ENCODE assay signal across 24 cellular contexts in genomic region chr21:32312321-32312720, GRCh38. TPM values are rescaled to one million over a fixed set of nuclear protein-coding genes. Genes with fewer than 3 reads are reported as not detected.
DNase-seq lines count a peak whose midpoint lies in the region; ATAC-seq and TF ChIP-seq lines count a peak whose summit lies in the region.
"Had no signal": no experiment of that assay in that cellular context is flagged by ENCODE, and none has a peak within 500 bp of the region (broad histone marks: within the 10 kb centered on the region; RNA-seq: fewer than 3 reads in every experiment).

No MANE protein-coding gene starts in this region.

- H3K4me1 Mint-ChIP-seq in activated T-cell treated with anti-CD3 and anti-CD28 coated beads, Interleukin-2, amount 50 U/mL, for 4 hours (ENCODE audit: low read depth), result peaks cover 4% of the 10 kb centered on the region
- H3K4me1 Mint-ChIP-seq in brain, result no peaks in the 10 kb centered on the region
- H3K4me1 Mint-ChIP-seq in stimulated activated naive B cell treated with anti-CD40 and anti-IgM and Interleukin-4, amounts not matched to agents 10 μg/mL and 1 μg/mL and 100 μg/mL, for 72 hours, result peaks cover 14 to 19% of the 10 kb centered on the region in 2 donors
- H3K4me1 Mint-ChIP-seq: CD4-positive, alpha-beta memory T cell had no signal

- H3K27me3 Mint-ChIP-seq in activated T-cell treated with anti-CD3 and anti-CD28 coated beads, Interleukin-2, amount 50 U/mL, for 4 hours (ENCODE audit: low read depth), result no peaks in the 10 kb centered on the region
- no peaks in the 10 kb centered on the region for H3K27me3 Mint-ChIP-seq in brain
- no peaks in the 10 kb centered on the region for H3K27me3 Mint-ChIP-seq in stimulated activated naive B cell treated with anti-CD40 and anti-IgM and Interleukin-4, amounts not matched to agents 10 μg/mL and 1 μg/mL and 100 μg/mL, for 72 hours
- H3K27me3 Mint-ChIP-seq: CD4-positive, alpha-beta memory T cell had no signal

- ATAC-seq in activated T-cell treated with anti-CD3 and anti-CD28 coated beads, Interleukin-2, amount 50 U/mL, for 4 hours, result no peak
- ATAC-seq in left lobe of liver (no peak), left colon (no peak)
- no peak for ATAC-seq in stimulated activated naive B cell treated with anti-CD40 and anti-IgM and Interleukin-4, amounts not matched to agents 10 μg/mL and 1 μg/mL and 100 μg/mL, for 72 hours (replicated peaks)
- ATAC-seq: HCT116 had no signal

- H3K36me3 Mint-ChIP-seq in activated T-cell treated with anti-CD3 and anti-CD28 coated beads, Interleukin-2, amount 50 U/mL, for 4 hours (ENCODE audit: insufficient read depth), result peaks cover 32% of the 10 kb centered on the region
- H3K36me3 Mint-ChIP-seq in brain, result peaks cover 7% of the 10 kb centered on the region
- peaks cover 50 to 64% of the 10 kb centered on the region in 2 donors for H3K36me3 Mint-ChIP-seq in stimulated activated naive B cell treated with anti-CD40 and anti-IgM and Interleukin-4, amounts not matched to agents 10 μg/mL and 1 μg/mL and 100 μg/mL, for 72 hours

- DNase-seq in activated T-cell treated with anti-CD3 and anti-CD28 coated beads, Interleukin-2, amount 50 U/mL, for 48 hours, result peak; percentile 7 to 9
- DNase-seq in activated T-cell treated with anti-CD3 and anti-CD28 coated beads, Interleukin-2, amount 50 U/mL, for 4 hours, result no peak
- peak; percentile 40 for DNase-seq in left lobe of liver (ENCODE audit: low spot score)
- DNase-seq in stimulated activated naive B cell treated with anti-CD40 and anti-IgM and Interleukin-4, amounts not matched to agents 10 μg/mL and 1 μg/mL and 100 μg/mL, for 72 hours, result no peak
- DNase-seq in NCI-H1092 (lab: John Stamatoyannopoulos, UW), result no peak
- DNase-seq in left colon, result no peak
- DNase-seq: 8988T; Calu3; CD4-positive, alpha-beta memory T cell; DMS153; KG1; NCI-H1105; NCI-H1694; NCI-H2081; NCI-H2171; NCI-H345; NCI-H524; NCI-H774; Peyer's patch had no signal

- TF ChIP-seq CTCF in brain (conservative IDR thresholded peaks at IDR 0.05), result no peak

- H3K9me3 Mint-ChIP-seq in activated T-cell treated with anti-CD3 and anti-CD28 coated beads, Interleukin-2, amount 50 U/mL, for 4 hours, result no peaks in the 10 kb centered on the region
- no peaks in the 10 kb centered on the region for H3K9me3 Mint-ChIP-seq in brain
- no peaks in the 10 kb centered on the region for H3K9me3 Mint-ChIP-seq in stimulated activated naive B cell treated with anti-CD40 and anti-IgM and Interleukin-4, amounts not matched to agents 10 μg/mL and 1 μg/mL and 100 μg/mL, for 72 hours
- H3K9me3 Mint-ChIP-seq: CD4-positive, alpha-beta memory T cell had no signal

- H3K27ac Mint-ChIP-seq in brain, result peak overlapping the region in 3 of 5 experiments; percentile 24 to 82 (median 72)
- peak overlapping the region; percentile 79 for H3K27ac Mint-ChIP-seq in stimulated activated naive B cell treated with anti-CD40 and anti-IgM and Interleukin-4, amounts not matched to agents 10 μg/mL and 1 μg/mL and 100 μg/mL, for 72 hours

- intact Hi-C loops in left colon (cut with DNase I, micrococcal nuclease), result no loop called here

- H3K4me3 Mint-ChIP-seq in activated T-cell treated with anti-CD3 and anti-CD28 coated beads, Interleukin-2, amount 50 U/mL, for 4 hours, result no peak overlapping the region
- no peak overlapping the region for H3K4me3 Mint-ChIP-seq in brain
- no peak overlapping the region for H3K4me3 Mint-ChIP-seq in stimulated activated naive B cell treated with anti-CD40 and anti-IgM and Interleukin-4, amounts not matched to agents 10 μg/mL and 1 μg/mL and 100 μg/mL, for 72 hours
- H3K4me3 Mint-ChIP-seq: CD4-positive, alpha-beta memory T cell had no signal

RNA-seq across cellular contexts. Expression of gene MRAP, which starts 13.7 kb away (rescaled TPM):
- total RNA-seq in activated T-cell treated with anti-CD3 and anti-CD28 coated beads, Interleukin-2, amount 50 U/mL, for 4 hours, result not detected
- 0.92 TPM for polyA plus RNA-seq in brain (ENCODE audit: insufficient read depth, low read depth, low replicate concordance)
- total RNA-seq in left lobe of liver (3.4 TPM), left colon (not detected)
- total RNA-seq: Calu3; CD4-positive, alpha-beta memory T cell; G401; H1; Peyer's patch; SK-MEL-5 had no signal
- polyA plus RNA-seq: CD4-positive, alpha-beta memory T cell; H1 had no signal

RNA-seq across cellular contexts. Expression of gene MIS18A, which starts 33.5 kb away (rescaled TPM):
- 10 to 100 TPM; 21.2 to 30.7 (median 22.8) TPM for total RNA-seq in activated T-cell treated with anti-CD3 and anti-CD28 coated beads, Interleukin-2, amount 50 U/mL, for 4 hours
- 12.7 TPM for polyA plus RNA-seq in brain (ENCODE audit: insufficient read depth, low read depth, low replicate concordance)
- total RNA-seq in left lobe of liver (2.4 TPM), left colon (1 to 10 TPM; 6.4 to 9.5 TPM)

Comparison
In these comparisons a context has a peak if more than half of its experiments do, and no peak if none do; other contexts are left out.
1. DNase-seq: peak in activated T-cell treated with anti-CD3 and anti-CD28 coated beads, Interleukin-2, amount 50 U/mL, for 48 hours (2 of 2) and left lobe of liver (single experiment); none in activated T-cell treated with anti-CD3 and anti-CD28 coated beads, Interleukin-2, amount 50 U/mL, for 4 hours (single experiment), stimulated activated naive B cell treated with anti-CD40 and anti-IgM and Interleukin-4, amounts not matched to agents 10 μg/mL and 1 μg/mL and 100 μg/mL, for 72 hours (single experiment), NCI-H1092 (single experiment) and left colon (0 of 2).